Comparison of ENCODE assay signal across 25 cellular contexts in genomic region chr9:18516514-18516913, GRCh38. TPM values are rescaled to one million over a fixed set of nuclear protein-coding genes. Genes with fewer than 3 reads are reported as not detected.
A peak's percentile ranks its signal among the peaks of the same experiment; 100 is the strongest.
DNase-seq lines count a peak whose midpoint lies in the region; ATAC-seq lines count a peak whose summit lies in the region.
"Had no signal": no experiment of that assay in that cellular context is flagged by ENCODE, and none has a peak within 500 bp of the region (broad histone marks: within the 10 kb centered on the region; RNA-seq: fewer than 3 reads in every experiment).

No MANE protein-coding gene starts in this region.

- peak; percentile 62 for ATAC-seq in left lobe of liver
- ATAC-seq: A549; CD8-positive, alpha-beta T cell had no signal

- DNase-seq in left lobe of liver (ENCODE audit: low spot score) = no peak
- no peak for DNase-seq in NCI-H774 (lab: John Stamatoyannopoulos, UW)
- DNase-seq: 8988T; ACHN; AML-193; BE2C; C1 segment of cervical spinal cord; Caco-2; Calu3; CD4-positive, alpha-beta memory T cell; CD4-positive, alpha-beta T cell; CD4-positive, CD25-positive, alpha-beta regulatory T cell; CD8-positive, alpha-beta memory T cell; CD8-positive, alpha-beta T cell; COR-L47; DMS 273 treated with DMSO at 0.1 percent for 48 hours; DMS153; DMS53; DMS79; DMS79 treated with DMSO at 0.1 percent for 48 hours; DND-41; EL had no signal

RNA-seq across cellular contexts. Expression of gene ADAMTSL1, which starts 42.6 kb away (rescaled TPM):
- 1.9 TPM for total RNA-seq in left lobe of liver
- total RNA-seq: A673; B cell; Caco-2; Calu3; CD4-positive, alpha-beta memory T cell; CD4-positive, alpha-beta T cell; CD4-positive, CD25-positive, alpha-beta regulatory T cell; CD8-positive, alpha-beta memory T cell; CD8-positive, alpha-beta T cell had no signal
